ENCODE assay signal across 22 cellular contexts in the genomic region with DNA sequence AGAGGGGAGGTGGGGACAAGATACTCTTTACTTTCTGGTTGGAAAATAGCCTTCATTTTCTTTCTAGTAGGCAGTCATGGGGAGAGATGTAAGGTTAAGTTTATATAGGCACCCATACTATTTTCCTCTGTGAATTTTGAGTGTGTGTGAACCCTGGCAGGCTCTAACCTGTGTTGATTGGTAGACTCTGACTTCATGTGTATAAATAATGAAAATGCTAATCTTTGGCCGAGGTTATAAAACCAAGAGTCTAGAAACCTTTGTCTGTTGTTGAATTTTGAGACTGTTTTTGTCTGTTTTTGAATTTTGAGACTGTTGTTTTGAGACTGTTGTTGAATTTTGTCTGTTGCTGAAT. TPM values are rescaled to one million over a fixed set of nuclear protein-coding genes. Genes with fewer than 3 reads are reported as not detected.
DNase-seq lines count a peak whose midpoint lies in the region; ATAC-seq, FAIRE-seq and TF ChIP-seq lines count a peak whose summit lies in the region.
"Had no signal": no experiment of that assay in that cellular context is flagged by ENCODE, and none has a peak within 500 bp of the region (broad histone marks: within the 10 kb centered on the region; RNA-seq: fewer than 3 reads in every experiment).

No MANE protein-coding gene starts in this region.

- H3K4me3 ChIP-seq in right lobe of liver: no peak overlapping the region
- H3K4me3 ChIP-seq in HepG2 (replicated peaks in 1 of 3; ENCODE audit: insufficient read depth in 1 of 3, low read depth in 2 of 3, low read length in 3 of 3): no peak overlapping the region
- H3K4me3 ChIP-seq in MM.1S (ENCODE audit: low read length): no peak overlapping the region
- H3K4me3 ChIP-seq in mucosa of descending colon: no peak overlapping the region
- H3K4me3 ChIP-seq in small intestine (ENCODE audit: low read depth in 1 of 2, low read length in 2 of 2): no peak overlapping the region
- no peak overlapping the region for H3K4me3 ChIP-seq in neural progenitor cell
- H3K4me3 ChIP-seq: ascending aorta, lung, thoracic aorta had no signal

- H3F3A ChIP-seq in MM.1S (ENCODE audit: insufficient read depth, low read length) (no peaks in the 10 kb centered on the region), neural progenitor cell (ENCODE audit: low read depth) (no peaks in the 10 kb centered on the region)

- H4K20me1 ChIP-seq in HepG2 (ENCODE audit: insufficient read depth, low read length) (peaks cover 17% of the 10 kb centered on the region), MM.1S (ENCODE audit: insufficient read depth, low read length) (no peaks in the 10 kb centered on the region; the same call in 1 of the 2 replicates), neural progenitor cell (ENCODE audit: low read depth) (peaks cover 14% of the 10 kb centered on the region)

- TF ChIP-seq POLR2A in right lobe of liver (IDR thresholded peaks at IDR 0.05) (no peak), HepG2 (IDR thresholded peaks at IDR 0.05; ENCODE audit: insufficient read depth in 1 of 2, low read depth in 2 of 2, low read length in 2 of 2) (no peak)

- no peak for TF ChIP-seq RAD21 in HepG2 (CRISPR knock-in tag; IDR thresholded peaks at IDR 0.05)

- H3K27me3 Mint-ChIP-seq in natural killer cell (ENCODE audit: low read depth in 2 of 2) (no peaks in the 10 kb centered on the region), neural progenitor cell (ENCODE audit: insufficient read depth, low read depth) (no peaks in the 10 kb centered on the region)
- H3K27me3 Mint-ChIP-seq: activated naive CD4-positive, alpha-beta T cell treated with anti-CD3 and anti-CD28 coated beads, Interleukin-2, amount 10 ng/mL, durations not matched to agents 7 days and 5 days; naive thymus-derived CD4-positive, alpha-beta T cell had no signal

- 44% methylated on average over 1 of the region's 1 CpG for WGBS in right lobe of liver (ENCODE audit: insufficient coverage, low coverage, low lambda C conversion rate, missing lambda C conversion rate)
- WGBS in HepG2 (ENCODE audit: low lambda C conversion rate): 84% methylated on average over 1 of the region's 1 CpG
- WGBS in small intestine, 3 donors: 44 to 50% (median 48%) methylated on average over 1 of the region's 1 CpG

- no peak for DNase-seq in right lobe of liver
- DNase-seq in HepG2 (ENCODE audit: low spot score): no peak
- no peak for DNase-seq in MM.1S
- no peak for DNase-seq in mucosa of descending colon
- DNase-seq in natural killer cell: no peak
- DNase-seq in NCI-H510A (lab: John Stamatoyannopoulos, UW): no peak
- DNase-seq in small intestine: no peak
- DNase-seq in neural progenitor cell (ENCODE audit: low spot score): no peak
- DNase-seq: activated CD4-positive, alpha-beta T cell treated with anti-CD3 and anti-CD28 coated beads, Interleukin-2, amount 50 U/mL, for 48 hours; activated naive CD4-positive, alpha-beta T cell treated with anti-CD3 and anti-CD28 coated beads, Interleukin-2, amount 10 ng/mL, durations not matched to agents 7 days and 5 days; DMS79 treated with DMSO at 0.1 percent for 48 hours; endodermal cell; GOT3; head of caudate nucleus; immature natural killer cell; naive thymus-derived CD4-positive, alpha-beta T cell; OCI-M1; stimulated activated CD8-positive, alpha-beta memory T cell treated with anti-CD3 and anti-CD28 coated beads, Interleukin-4, amount 100 ng/mL, for 48 hours; WERI-Rb-1 had no signal

- H3K9me3 ChIP-seq in right lobe of liver: no peaks in the 10 kb centered on the region
- H3K9me3 ChIP-seq in HepG2 (ENCODE audit: low read length): no peaks in the 10 kb centered on the region
- no peaks in the 10 kb centered on the region for H3K9me3 ChIP-seq in MM.1S (replicated peaks; ENCODE audit: insufficient read depth, low read length)
- H3K9me3 ChIP-seq in mucosa of descending colon: no peaks in the 10 kb centered on the region
- H3K9me3 ChIP-seq in small intestine (ENCODE audit: control insufficient read depth, low read depth): no peaks in the 10 kb centered on the region
- H3K9me3 ChIP-seq in neural progenitor cell (ENCODE audit: low read depth): no peaks in the 10 kb centered on the region
- H3K9me3 ChIP-seq: ascending aorta, thoracic aorta had no signal

- in situ Hi-C loops in HepG2 (cut with HindIII; ENCODE audit: extremely low pct_ligation_motif_present, low pct_unique_long_range_greater_than_20kb): no loop called here

- no TSS peak for BruUV-seq in HepG2 (replicated peaks; lab: Mats Ljungman, UMichigan)

- H3K27me3 ChIP-seq in right lobe of liver: no peaks in the 10 kb centered on the region
- H3K27me3 ChIP-seq in HepG2 (ENCODE audit: control insufficient read depth in 1 of 2, insufficient read depth in 2 of 2, low read length in 2 of 2): no peaks in the 10 kb centered on the region
- H3K27me3 ChIP-seq in MM.1S (replicated peaks; ENCODE audit: insufficient read depth, low read length): no peaks in the 10 kb centered on the region
- H3K27me3 ChIP-seq in small intestine (ENCODE audit: control insufficient read depth in 2 of 2, insufficient read depth in 2 of 2, low read length in 2 of 2): no peaks in the 10 kb centered on the region
- H3K27me3 ChIP-seq in neural progenitor cell: no peaks in the 10 kb centered on the region
- H3K27me3 ChIP-seq: ascending aorta had no signal

- H3K9me3 Mint-ChIP-seq in natural killer cell: no peaks in the 10 kb centered on the region
- no peaks in the 10 kb centered on the region for H3K9me3 Mint-ChIP-seq in neural progenitor cell
- H3K9me3 Mint-ChIP-seq: activated naive CD4-positive, alpha-beta T cell treated with anti-CD3 and anti-CD28 coated beads, Interleukin-2, amount 10 ng/mL, durations not matched to agents 7 days and 5 days; endodermal cell; immature natural killer cell had no signal

- CTCF ChIA-PET in HepG2 (lab: Yijun Ruan, JAX; ENCODE audit: low intra/inter-chr PET ratio, low total read pairs): no interaction called here

- H3K9ac ChIP-seq in HepG2 (ENCODE audit: insufficient read depth, low read depth, low read length) (no peak overlapping the region), MM.1S (ENCODE audit: low read length) (no peak overlapping the region), neural progenitor cell (no peak overlapping the region)

- peak in 3 of 4 donors; percentile 19 to 42 (median 22) for ATAC-seq in right lobe of liver
- ATAC-seq in HepG2: no peak
- ATAC-seq in mucosa of descending colon: peak; percentile 7
- ATAC-seq in natural killer cell: no peak
- ATAC-seq: naive thymus-derived CD4-positive, alpha-beta T cell had no signal

- intact Hi-C loops in right lobe of liver (cut with DNase I): no loop called here
- intact Hi-C loops in HepG2 (cut with micrococcal nuclease; ENCODE audit: unreplicated experiment): no loop called here
- intact Hi-C loops in mucosa of descending colon (cut with DNase I, micrococcal nuclease): no loop called here
- intact Hi-C loops in natural killer cell (cut with micrococcal nuclease): no loop called here

- H3K36me3 ChIP-seq in right lobe of liver: no peaks in the 10 kb centered on the region
- H3K36me3 ChIP-seq in HepG2 (replicated peaks in 1 of 2; ENCODE audit: control insufficient read depth in 1 of 2, insufficient read depth in 2 of 2, low read length in 2 of 2): no peaks in the 10 kb centered on the region; a peak in 3 of 5 replicates
- no peaks in the 10 kb centered on the region for H3K36me3 ChIP-seq in MM.1S (replicated peaks; ENCODE audit: insufficient read depth, low read length)
- H3K36me3 ChIP-seq in mucosa of descending colon (ENCODE audit: low read depth): no peaks in the 10 kb centered on the region
- no peaks in the 10 kb centered on the region for H3K36me3 ChIP-seq in small intestine (ENCODE audit: control insufficient read depth in 2 of 2, insufficient read depth in 2 of 2, low read length in 2 of 2)
- no peaks in the 10 kb centered on the region for H3K36me3 ChIP-seq in neural progenitor cell
- H3K36me3 ChIP-seq: ascending aorta, thoracic aorta, WERI-Rb-1 had no signal

- no peaks in the 10 kb centered on the region for H3K36me3 Mint-ChIP-seq in natural killer cell
- H3K36me3 Mint-ChIP-seq in neural progenitor cell: peaks cover 10% of the 10 kb centered on the region

- H3K27ac Mint-ChIP-seq in natural killer cell (peak overlapping the region in 1 of 2 donors; percentile 76), neural progenitor cell (no peak overlapping the region)
- H3K27ac Mint-ChIP-seq: activated naive CD4-positive, alpha-beta T cell treated with anti-CD3 and anti-CD28 coated beads, Interleukin-2, amount 10 ng/mL, durations not matched to agents 7 days and 5 days; endodermal cell had no signal

- H3K79me2 ChIP-seq in HepG2 (ENCODE audit: insufficient read depth, low read length) (peaks cover 57% of the 10 kb centered on the region), MM.1S (ENCODE audit: low read length) (peaks cover 78% of the 10 kb centered on the region), neural progenitor cell (ENCODE audit: low read depth) (peaks cover 88% of the 10 kb centered on the region)

- POLR2A ChIA-PET in HepG2 (lab: Yijun Ruan, JAX): no interaction called here

- H3K4me1 Mint-ChIP-seq in natural killer cell (peaks cover 71 to 88% of the 10 kb centered on the region in 2 donors), neural progenitor cell (peaks cover 11% of the 10 kb centered on the region)

- TF ChIP-seq EP300 in HepG2 (IDR thresholded peaks at IDR 0.05; ENCODE audit: low read depth in 2 of 2, low read length in 2 of 2): no peak
- TF ChIP-seq EP300 in HepG2 (CRISPR knock-in tag; IDR thresholded peaks at IDR 0.05; ENCODE audit: borderline replicate concordance): no peak

- no peaks in the 10 kb centered on the region for H3K9me2 ChIP-seq in MM.1S (replicated peaks; ENCODE audit: insufficient read depth, low read length)

- H2AFZ ChIP-seq in HepG2 (ENCODE audit: low read length) (no peak overlapping the region), MM.1S (ENCODE audit: low read length) (no peak overlapping the region), neural progenitor cell (replicated peaks) (no peak overlapping the region)

- FAIRE-seq in HepG2 (lab: Jason Lieb, UNC): no peak
- no peak for FAIRE-seq in small intestine (lab: Jason Lieb, UNC)

- H3K4me2 ChIP-seq in HepG2 (ENCODE audit: low read depth, low read length) (no peak overlapping the region), MM.1S (ENCODE audit: low read depth, low read length) (peak overlapping the region; percentile 28), neural progenitor cell (no peak overlapping the region)

- H3K4me1 ChIP-seq in right lobe of liver (peaks cover 0 to 28% (median 6%) of the 10 kb centered on the region in 4 donors), HepG2 (ENCODE audit: insufficient read depth, low read length) (peaks cover 18% of the 10 kb centered on the region), MM.1S (ENCODE audit: low read length) (peaks cover 23% of the 10 kb centered on the region), mucosa of descending colon (ENCODE audit: low read depth) (peaks cover 13% of the 10 kb centered on the region), small intestine (ENCODE audit: control insufficient read depth in 2 of 2, insufficient read depth in 1 of 2, low read depth in 1 of 2, low read length in 1 of 2) (no peaks in the 10 kb centered on the region), neural progenitor cell (no peaks in the 10 kb centered on the region)

- TF ChIP-seq CTCF in right lobe of liver (IDR thresholded peaks at IDR 0.05) (no peak), HepG2 (CRISPR knock-in tag; IDR thresholded peaks at IDR 0.05) (no peak), MM.1S (IDR thresholded peaks at IDR 0.05; ENCODE audit: low read length) (no peak), mucosa of descending colon (IDR thresholded peaks at IDR 0.05) (no peak), natural killer cell (IDR thresholded peaks at IDR 0.05) (no peak), neural progenitor cell (IDR thresholded peaks at IDR 0.05) (no peak)

- H3K4me3 Mint-ChIP-seq in natural killer cell (no peak overlapping the region), neural progenitor cell (no peak overlapping the region)
- H3K4me3 Mint-ChIP-seq: activated naive CD4-positive, alpha-beta T cell treated with anti-CD3 and anti-CD28 coated beads, Interleukin-2, amount 10 ng/mL, durations not matched to agents 7 days and 5 days; endodermal cell; immature natural killer cell had no signal

- H3K27ac ChIP-seq in right lobe of liver (no peak overlapping the region), HepG2 (ENCODE audit: extremely low read length, insufficient read depth, low read length) (no peak overlapping the region), MM.1S (ENCODE audit: low read length) (peak overlapping the region; percentile 26; the same call in 1 of the 2 replicates), small intestine (ENCODE audit: low read depth in 1 of 2, low read length in 1 of 2) (peak overlapping the region in 1 of 2 donors; percentile 18), neural progenitor cell (no peak overlapping the region)
- H3K27ac ChIP-seq: ascending aorta, thoracic aorta, WERI-Rb-1 had no signal

RNA-seq across cellular contexts. Expression of gene TRIM44, which starts 14.0 kb away (rescaled TPM):
- total RNA-seq in right lobe of liver: 10 to 100 TPM; 13.9 to 37.1 (median 31.9) TPM
- total RNA-seq in HepG2 (2016; rRNA removed; fragmentation: Illumina TruSeq; extraction: Trizol): 22.7 and 25.6 TPM in 2 replicates
- total RNA-seq in HepG2 (2016; cell fraction: cytosol; rRNA removed; fragmentation: Illumina TruSeq; extraction: Trizol; ENCODE audit: low read depth): 1.0 and 1.4 TPM in 2 replicates
- total RNA-seq in HepG2 (2016; cell fraction: insoluble cytoplasmic fraction; rRNA removed; fragmentation: Illumina TruSeq; extraction: Trizol): 20.8 and 25.6 TPM in 2 replicates
- 5.2 and 7.4 TPM in 2 replicates for total RNA-seq in HepG2 (2016; cell fraction: membrane; rRNA removed; fragmentation: Illumina TruSeq; extraction: Trizol)
- 14.3 and 15.2 TPM in 2 replicates for total RNA-seq in HepG2 (2016; cell fraction: nucleus; rRNA removed; fragmentation: Illumina TruSeq; extraction: Trizol)
- 50.3 and 51.3 TPM in 2 replicates for polyA plus RNA-seq in HepG2 (2011; rRNA removed)
- polyA plus RNA-seq in HepG2 (2011; cell fraction: cytosol; rRNA removed): 24.6 and 38.2 TPM in 2 replicates
- 51.2 and 70.4 TPM in 2 replicates for polyA plus RNA-seq in HepG2 (2011; cell fraction: nucleus; rRNA removed)
- polyA plus RNA-seq in HepG2 (2012): 34.4 and 35.4 TPM in 2 replicates
- polyA plus RNA-seq in HepG2 (2016; cell fraction: cytosol; fragmentation: Illumina TruSeq; extraction: Trizol; ENCODE audit: low read depth): 2.4 and 2.5 TPM in 2 replicates
- polyA plus RNA-seq in HepG2 (2016; cell fraction: insoluble cytoplasmic fraction; fragmentation: Illumina TruSeq; extraction: Trizol; ENCODE audit: low read depth): 24.9 and 32.9 TPM in 2 replicates
- 7.1 and 7.9 TPM in 2 replicates for polyA plus RNA-seq in HepG2 (2016; cell fraction: membrane; fragmentation: Illumina TruSeq; extraction: Trizol; ENCODE audit: low read depth)
- polyA plus RNA-seq in HepG2 (2016; cell fraction: nucleus; fragmentation: Illumina TruSeq; extraction: Trizol; ENCODE audit: insufficient read depth, low read depth): 20.8 and 29.6 TPM in 2 replicates
- polyA minus RNA-seq in HepG2 (2011; rRNA and poly(A)+ RNA removed; ENCODE audit: low replicate concordance): 53.2 and 117 TPM in 2 replicates
- 26.8 and 39.3 TPM in 2 replicates for polyA minus RNA-seq in HepG2 (2011; cell fraction: cytosol; rRNA and poly(A)+ RNA removed)
- 23.8 and 32.2 TPM in 2 replicates for polyA minus RNA-seq in HepG2 (2011; cell fraction: nucleus; rRNA and poly(A)+ RNA removed)
- 10 to 100 TPM; 43.0 to 83.6 (median 43.9) TPM for total RNA-seq in mucosa of descending colon
- total RNA-seq in natural killer cell: 10 to 100 TPM; 47.0 to 62.6 (median 51.9) TPM
- polyA plus RNA-seq in small intestine: 10 to 100 TPM in 1 of 3 donors, 1 to 10 TPM in 2; 8.9 to 15.9 (median 9.6) TPM
- 28.5 and 44.1 TPM in 2 replicates for total RNA-seq in neural progenitor cell (ENCODE audit: low replicate concordance)

RNA-seq across cellular contexts. Expression of gene FJX1, which starts 58.3 kb away (rescaled TPM):
- total RNA-seq in right lobe of liver: 1 to 10 TPM in 5 of 6 experiments, under 1 TPM in 1; 0.79 to 4.2 (median 1.3) TPM
- 0.44 and 0.82 TPM in 2 replicates for total RNA-seq in HepG2 (2016; rRNA removed; fragmentation: Illumina TruSeq; extraction: Trizol)
- 0.10 and 0.26 TPM in 2 replicates for total RNA-seq in HepG2 (2016; cell fraction: cytosol; rRNA removed; fragmentation: Illumina TruSeq; extraction: Trizol; ENCODE audit: low read depth)
- total RNA-seq in HepG2 (2016; cell fraction: insoluble cytoplasmic fraction; rRNA removed; fragmentation: Illumina TruSeq; extraction: Trizol): 0.42 and 0.91 TPM in 2 replicates
- total RNA-seq in HepG2 (2016; cell fraction: membrane; rRNA removed; fragmentation: Illumina TruSeq; extraction: Trizol): 0.37 and 0.38 TPM in 2 replicates
- total RNA-seq in HepG2 (2016; cell fraction: nucleus; rRNA removed; fragmentation: Illumina TruSeq; extraction: Trizol): 0.53 and 0.71 TPM in 2 replicates
- 0.10 and 0.40 TPM in 2 replicates for polyA plus RNA-seq in HepG2 (2011; rRNA removed)
- polyA plus RNA-seq in HepG2 (2011; cell fraction: cytosol; rRNA removed): 0.19 and 0.25 TPM in 2 replicates
- polyA plus RNA-seq in HepG2 (2011; cell fraction: nucleus; rRNA removed): 0.36 and 0.39 TPM in 2 replicates
- 0.11 and 0.40 TPM in 2 replicates for polyA plus RNA-seq in HepG2 (2012)
- 0.05 TPM in 1 of 2 replicates, not detected in the other for polyA plus RNA-seq in HepG2 (2016; cell fraction: cytosol; fragmentation: Illumina TruSeq; extraction: Trizol; ENCODE audit: low read depth)
- 0.43 and 0.65 TPM in 2 replicates for polyA plus RNA-seq in HepG2 (2016; cell fraction: insoluble cytoplasmic fraction; fragmentation: Illumina TruSeq; extraction: Trizol; ENCODE audit: low read depth)
- 0.24 and 0.30 TPM in 2 replicates for polyA plus RNA-seq in HepG2 (2016; cell fraction: membrane; fragmentation: Illumina TruSeq; extraction: Trizol; ENCODE audit: low read depth)
- 0.75 and 1.6 TPM in 2 replicates for polyA plus RNA-seq in HepG2 (2016; cell fraction: nucleus; fragmentation: Illumina TruSeq; extraction: Trizol; ENCODE audit: insufficient read depth, low read depth)
- 0.38 and 4.6 TPM in 2 replicates for polyA minus RNA-seq in HepG2 (2011; rRNA and poly(A)+ RNA removed; ENCODE audit: low replicate concordance)
- polyA minus RNA-seq in HepG2 (2011; cell fraction: cytosol; rRNA and poly(A)+ RNA removed): 0.44 TPM in 1 of 2 replicates, not detected in the other
- polyA minus RNA-seq in HepG2 (2011; cell fraction: nucleus; rRNA and poly(A)+ RNA removed): 0.25 and 0.26 TPM in 2 replicates
- 1 to 10 TPM in 1 of 3 donors, under 1 TPM in 2; 0.36 to 1.7 (median 0.84) TPM for total RNA-seq in mucosa of descending colon
- total RNA-seq in natural killer cell: not detected
- polyA plus RNA-seq in small intestine: under 1 TPM in 1 of 3 donors, not detected in 2; 0.79 TPM
- 53.3 and 155 TPM in 2 replicates for total RNA-seq in neural progenitor cell (ENCODE audit: low replicate concordance)
- polyA plus RNA-seq: immature natural killer cell; naive thymus-derived CD4-positive, alpha-beta T cell had no signal

Comparison
In these comparisons a context has a peak if more than half of its experiments do, and no peak if none do; other contexts are left out.
1. ATAC-seq: peak in right lobe of liver (3 of 4) and mucosa of descending colon (single experiment); none in HepG2 (single experiment) and natural killer cell (0 of 3).
2. RNA of gene FJX1, which starts 58.3 kb away (total RNA-seq): 53.3 to 155 TPM in neural progenitor cell; 0.79 to 4.2 TPM in right lobe of liver, 0.36 to 1.7 TPM in mucosa of descending colon, 0.10 to 0.91 TPM in HepG2 and not detected in natural killer cell; every median in the first group is over 10 times any median in the second.